Comparison of ENCODE assay signal across 10 cellular contexts in the genomic region with DNA sequence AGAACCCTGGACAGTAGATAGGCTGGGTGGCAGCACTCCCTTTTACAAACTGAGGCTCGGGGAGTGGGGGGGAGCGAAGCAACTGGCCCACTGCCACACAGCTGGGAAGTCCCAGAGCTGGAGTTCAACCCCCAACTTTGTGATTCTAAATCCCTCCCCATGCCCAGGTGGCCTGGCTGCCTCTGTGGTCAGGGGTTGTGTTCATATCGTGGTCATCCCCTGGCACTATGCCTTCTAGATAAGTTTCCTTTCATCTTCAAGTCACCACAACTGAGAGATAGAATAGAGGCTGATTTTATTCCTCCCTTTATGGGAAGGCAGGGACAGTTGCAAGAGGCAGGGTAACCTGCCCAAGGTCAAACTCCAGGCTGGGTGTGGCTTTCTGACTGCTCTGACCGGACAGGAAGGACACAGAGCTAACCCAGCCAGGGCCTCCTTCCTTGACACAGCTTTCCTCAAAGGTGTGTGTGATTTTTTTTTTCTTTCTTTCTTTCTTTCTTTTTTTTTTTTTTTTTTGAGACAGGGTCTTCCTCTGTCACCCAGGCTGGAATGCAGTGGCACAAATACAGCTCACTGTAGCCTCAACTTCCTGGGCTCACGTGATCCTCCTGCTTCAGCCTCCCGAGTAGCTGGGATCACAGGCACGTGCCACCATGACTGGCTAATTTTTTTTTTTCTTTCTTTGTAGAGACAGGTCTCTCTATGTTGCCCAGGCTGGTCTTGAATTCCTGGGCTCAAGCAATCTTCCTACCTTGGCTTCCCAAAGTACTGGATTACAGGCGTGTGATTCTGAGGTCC. TPM values are rescaled to one million over a fixed set of nuclear protein-coding genes. Genes with fewer than 3 reads are reported as not detected.
DNase-seq lines count a peak whose midpoint lies in the region; ATAC-seq and TF ChIP-seq lines count a peak whose summit lies in the region.
"Had no signal": no experiment of that assay in that cellular context is flagged by ENCODE, and none has a peak within 500 bp of the region (broad histone marks: within the 10 kb centered on the region; RNA-seq: fewer than 3 reads in every experiment).

No MANE protein-coding gene starts in this region.

- no peak overlapping the region for H3K9ac ChIP-seq in fibroblast of lung (ENCODE audit: insufficient read depth, low read length)

- no peak overlapping the region for H3K4me2 ChIP-seq in fibroblast of lung (ENCODE audit: extremely low read depth, insufficient read depth, low read length)

- peaks cover 14% of the 10 kb centered on the region for H3K36me3 Mint-ChIP-seq in activated CD4-positive, alpha-beta T cell treated with anti-CD3 and anti-CD28 coated beads for 36 hours (ENCODE audit: low read depth)
- H3K36me3 Mint-ChIP-seq in T-cell = no peaks in the 10 kb centered on the region
- H3K36me3 Mint-ChIP-seq in stimulated activated memory B cell treated with anti-CD40 and anti-IgM and Interleukin-4, amounts not matched to agents 10 μg/mL and 1 μg/mL and 100 μg/mL, for 72 hours = peaks cover 4% of the 10 kb centered on the region

- H3K79me2 ChIP-seq in fibroblast of lung (ENCODE audit: control insufficient read depth, insufficient read depth, low read length) = no peaks in the 10 kb centered on the region

- no peak overlapping the region for H2AFZ ChIP-seq in fibroblast of lung (ENCODE audit: low read length)

- H3K9me3 ChIP-seq in fibroblast of lung (ENCODE audit: control insufficient read depth, insufficient read depth, low read depth, low read length) = no peaks in the 10 kb centered on the region

- H3K27me3 ChIP-seq in fibroblast of lung (ENCODE audit: control insufficient read depth, insufficient read depth, low read length) = no peaks in the 10 kb centered on the region

- intact Hi-C loops in activated CD4-positive, alpha-beta T cell treated with anti-CD3 and anti-CD28 coated beads for 36 hours (cut with DNase I, micrococcal nuclease) = no loop called here

- peaks cover 15% of the 10 kb centered on the region for H3K9me3 Mint-ChIP-seq in activated CD4-positive, alpha-beta T cell treated with anti-CD3 and anti-CD28 coated beads for 36 hours (ENCODE audit: low read depth)
- peaks cover 0 to 3% (median 0%) of the 10 kb centered on the region in 3 donors for H3K9me3 Mint-ChIP-seq in T-cell
- no peaks in the 10 kb centered on the region for H3K9me3 Mint-ChIP-seq in stimulated activated memory B cell treated with anti-CD40 and anti-IgM and Interleukin-4, amounts not matched to agents 10 μg/mL and 1 μg/mL and 100 μg/mL, for 72 hours

- H4K20me1 ChIP-seq in fibroblast of lung (ENCODE audit: control insufficient read depth, extremely low read depth, insufficient read depth, low read length) = no peaks in the 10 kb centered on the region

- CTCF ChIA-PET in activated CD4-positive, alpha-beta T cell treated with anti-CD3 and anti-CD28 coated beads for 36 hours (lab: Charles Lee) = interaction anchor here (0.7 to 0.8 kb wide), 2 partner anchors 23 to 62 kb away, joined by 3 to 4 read pairs; no protein-coding TSS in a partner anchor
- CTCF ChIA-PET in T-cell (lab: Charles Lee) = interaction anchor here in 1 of 2 donors (0.7 to 0.8 kb wide), 2 partner anchors 20 to 25 kb away, joined by 3 read pairs; no protein-coding TSS in a partner anchor

- peaks cover 2% of the 10 kb centered on the region for H3K36me3 ChIP-seq in fibroblast of lung (ENCODE audit: control insufficient read depth, insufficient read depth, low read length)

- ATAC-seq in activated CD4-positive, alpha-beta T cell treated with anti-CD3 and anti-CD28 coated beads for 36 hours = no peak
- ATAC-seq in T-cell (replicated peaks in 1 of 4) (no peak), HG02610 (IDR thresholded peaks at IDR 0.05; ENCODE audit: unreplicated experiment) (no peak)
- ATAC-seq in stimulated activated memory B cell treated with anti-CD40 and anti-IgM and Interleukin-4, amounts not matched to agents 10 μg/mL and 1 μg/mL and 100 μg/mL, for 72 hours = no peak

- DNase-seq in activated CD4-positive, alpha-beta T cell treated with anti-CD3 and anti-CD28 coated beads for 36 hours = no peak
- no peak for DNase-seq in activated CD4-positive, alpha-beta T cell treated with anti-CD3 and anti-CD28 coated beads, Interleukin-2, amount 50 U/mL, for 48 hours
- no peak for DNase-seq in T-cell
- peak; percentile 22 to 44 for DNase-seq in fibroblast of lung (ENCODE audit: low read depth in 2 of 2)
- DNase-seq in NCI-H1436 treated with DMSO at 0.1 percent for 48 hours (lab: John Stamatoyannopoulos, UW) = no peak
- no peak for DNase-seq in NCI-H345 treated with DMSO at 0.1 percent for 48 hours (lab: John Stamatoyannopoulos, UW; ENCODE audit: unreplicated experiment)
- DNase-seq: cerebellar nuclear complex, NCI-H226 had no signal

- H3K27ac Mint-ChIP-seq in activated CD4-positive, alpha-beta T cell treated with anti-CD3 and anti-CD28 coated beads for 36 hours = peak overlapping the region; percentile 85
- H3K27ac Mint-ChIP-seq in T-cell = peak overlapping the region; percentile 97 to 100
- peak overlapping the region; percentile 90 for H3K27ac Mint-ChIP-seq in stimulated activated memory B cell treated with anti-CD40 and anti-IgM and Interleukin-4, amounts not matched to agents 10 μg/mL and 1 μg/mL and 100 μg/mL, for 72 hours

- no peak overlapping the region for H3K27ac ChIP-seq in fibroblast of lung (ENCODE audit: insufficient read depth, low read length)

- no peak overlapping the region for H3K4me3 Mint-ChIP-seq in activated CD4-positive, alpha-beta T cell treated with anti-CD3 and anti-CD28 coated beads for 36 hours
- H3K4me3 Mint-ChIP-seq in T-cell = peak overlapping the region in 2 of 3 donors; percentile 17 to 59
- H3K4me3 Mint-ChIP-seq in stimulated activated memory B cell treated with anti-CD40 and anti-IgM and Interleukin-4, amounts not matched to agents 10 μg/mL and 1 μg/mL and 100 μg/mL, for 72 hours = peak overlapping the region; percentile 42

- no peak overlapping the region for H3K4me3 ChIP-seq in fibroblast of lung (replicated peaks in 1 of 4; ENCODE audit: control extremely low read depth in 1 of 4, insufficient read depth in 1 of 4, low read depth in 3 of 4, low read length in 4 of 4)

- H3K4me1 ChIP-seq in fibroblast of lung (ENCODE audit: control insufficient read depth, extremely low read depth, insufficient read depth, low read length) = peaks cover 25% of the 10 kb centered on the region

- peaks cover 82% of the 10 kb centered on the region for H3K4me1 Mint-ChIP-seq in activated CD4-positive, alpha-beta T cell treated with anti-CD3 and anti-CD28 coated beads for 36 hours
- peaks cover 83 to 92% (median 88%) of the 10 kb centered on the region in 3 donors for H3K4me1 Mint-ChIP-seq in T-cell
- peaks cover 100% of the 10 kb centered on the region for H3K4me1 Mint-ChIP-seq in stimulated activated memory B cell treated with anti-CD40 and anti-IgM and Interleukin-4, amounts not matched to agents 10 μg/mL and 1 μg/mL and 100 μg/mL, for 72 hours

- TF ChIP-seq CTCF in fibroblast of lung (conservative IDR thresholded peaks at IDR 0.05 in 1 of 2, IDR thresholded peaks at IDR 0.05 in 1 of 2; ENCODE audit: low read depth in 1 of 2, low read length in 2 of 2) = no peak

- H3K27me3 Mint-ChIP-seq in activated CD4-positive, alpha-beta T cell treated with anti-CD3 and anti-CD28 coated beads for 36 hours = no peaks in the 10 kb centered on the region
- no peaks in the 10 kb centered on the region for H3K27me3 Mint-ChIP-seq in T-cell
- H3K27me3 Mint-ChIP-seq in stimulated activated memory B cell treated with anti-CD40 and anti-IgM and Interleukin-4, amounts not matched to agents 10 μg/mL and 1 μg/mL and 100 μg/mL, for 72 hours = no peaks in the 10 kb centered on the region

- POLR2A ChIA-PET in activated CD4-positive, alpha-beta T cell treated with anti-CD3 and anti-CD28 coated beads for 36 hours (lab: Charles Lee) = no interaction called here
- POLR2A ChIA-PET in T-cell (lab: Charles Lee) = interaction anchor here in 1 of 2 donors (0.6 to 0.7 kb wide), 4 partner anchors 22 to 29 kb away, joined by 3 to 10 read pairs (median 5); no protein-coding TSS in a partner anchor

RNA-seq across cellular contexts. Expression of gene TNFRSF1B, which starts 18.4 kb away (rescaled TPM):
- 100 to 1,000 TPM; 107 to 116 TPM for total RNA-seq in activated CD4-positive, alpha-beta T cell treated with anti-CD3 and anti-CD28 coated beads for 36 hours
- total RNA-seq in T-cell (100 to 1,000 TPM in 2 of 5 donors, 10 to 100 TPM in 3; 55.0 to 130 (median 99.6) TPM), fibroblast of lung (23.9 and 24.8 TPM in 2 replicates)
- 14.8 and 27.5 TPM in 2 replicates for polyA plus RNA-seq in fibroblast of lung
- 20.5 and 37.0 TPM in 2 replicates for polyA plus RNA-seq in fibroblast of lung (2012)
- polyA minus RNA-seq in fibroblast of lung (ENCODE audit: low replicate concordance) = 43.1 and 95.0 TPM in 2 replicates

Comparison
In these comparisons a context has a peak if more than half of its experiments do, and no peak if none do; other contexts are left out.
1. DNase-seq: peak in fibroblast of lung (2 of 2); none in activated CD4-positive, alpha-beta T cell treated with anti-CD3 and anti-CD28 coated beads for 36 hours (single experiment), activated CD4-positive, alpha-beta T cell treated with anti-CD3 and anti-CD28 coated beads, Interleukin-2, amount 50 U/mL, for 48 hours (0 of 2), T-cell (0 of 34), NCI-H1436 treated with DMSO at 0.1 percent for 48 hours (single experiment) and NCI-H345 treated with DMSO at 0.1 percent for 48 hours (single experiment).
2. Peak in every context shown above with its lines, with median percentiles within 50 percentile points of each other: H3K27ac Mint-ChIP-seq.